Comparison of ENCODE assay signal across 10 cellular contexts in genomic region chr9:98191210-98191609, GRCh38. TPM values are rescaled to one million over a fixed set of nuclear protein-coding genes. Genes with fewer than 3 reads are reported as not detected.
DNase-seq lines count a peak whose midpoint lies in the region; ATAC-seq, FAIRE-seq and TF ChIP-seq lines count a peak whose summit lies in the region.
"Had no signal": no experiment of that assay in that cellular context is flagged by ENCODE, and none has a peak within 500 bp of the region (broad histone marks: within the 10 kb centered on the region; RNA-seq: fewer than 3 reads in every experiment).

No MANE protein-coding gene starts in this region.

- H3K4ac ChIP-seq in mesendoderm (ENCODE audit: low read depth, low read length): peak overlapping the region; percentile 19

- FAIRE-seq in K562 (lab: Jason Lieb, UNC): no peak
- FAIRE-seq: endometrium had no signal

- H3K4me2 ChIP-seq in K562 (ENCODE audit: insufficient read depth, low read length) (peak overlapping the region; percentile 84), mesendoderm (ENCODE audit: low read length) (peak overlapping the region; percentile 86)

- BruUV-seq in K562 (replicated peaks; lab: Mats Ljungman, UMichigan) (no TSS peak), A673 (replicated peaks; lab: Mats Ljungman, UMichigan) (no TSS peak)

- peaks cover 50% of the 10 kb centered on the region for H3K4me1 Mint-ChIP-seq in activated naive CD4-positive, alpha-beta T cell treated with anti-CD3 and anti-CD28 coated beads, Interleukin-2, amount 50 U/mL, for 24 hours

- H3K27ac ChIP-seq in K562 (ENCODE audit: extremely low read depth, low read depth, low read length) (no peak overlapping the region), mesendoderm (ENCODE audit: low read depth, low read length) (peak overlapping the region; percentile 9), vagina (no peak overlapping the region), A673 (ENCODE audit: low read depth, low read length, poor library complexity, severe bottlenecking) (no peak overlapping the region)

- DNase-seq in activated naive CD4-positive, alpha-beta T cell treated with Interleukin-2 at 50 U/mL for 16 hours: no peak
- DNase-seq in K562 (ENCODE audit: extremely low read depth in 1 of 4, low spot score in 3 of 4) (no peak), mesendoderm (peak; percentile 27), vagina (ENCODE audit: extremely low spot score in 2 of 2) (no peak), glomerular visceral epithelial cell (ENCODE audit: extremely low spot score) (no peak), A673 (ENCODE audit: low spot score) (no peak)
- DNase-seq in activated effector memory CD4-positive, alpha-beta T cell treated with anti-CD3 and anti-CD28 coated beads, Interleukin-2, amount 50 U/mL, for 16 hours: no peak
- DNase-seq: NCI-H226 had no signal

- H3K9me3 Mint-ChIP-seq in activated naive CD4-positive, alpha-beta T cell treated with anti-CD3 and anti-CD28 coated beads, Interleukin-2, amount 50 U/mL, for 24 hours: no peaks in the 10 kb centered on the region

- H3K4me3 ChIP-seq in K562: peak overlapping the region; percentile 85
- H3K4me3 ChIP-seq in mesendoderm (ENCODE audit: low read length): no peak overlapping the region
- peak overlapping the region; percentile 59 to 69 for H3K4me3 ChIP-seq in vagina
- H3K4me3 ChIP-seq in A673 (ENCODE audit: low read depth, low read length, poor library complexity, severe bottlenecking): no peak overlapping the region

- no peak overlapping the region for H3K18ac ChIP-seq in mesendoderm (ENCODE audit: low read length)

- no peak for TF ChIP-seq EP300 in K562 (IDR thresholded peaks at IDR 0.05; ENCODE audit: low read length)

- TF ChIP-seq CTCF in K562 (IDR thresholded peaks at IDR 0.05 in 2 of 3, conservative IDR thresholded peaks at IDR 0.05 in 1 of 3; ENCODE audit: insufficient read depth in 2 of 3, low read depth in 1 of 3, low read length in 3 of 3): no peak
- TF ChIP-seq CTCF in vagina (IDR thresholded peaks at IDR 0.05): no peak
- TF ChIP-seq CTCF in A673 (conservative IDR thresholded peaks at IDR 0.05; ENCODE audit: low read depth, low read length): no peak

- H2BK5ac ChIP-seq in mesendoderm (ENCODE audit: low read length): no peak overlapping the region

- ATAC-seq in K562: no peak

- H3K9me3 ChIP-seq in K562 (replicated peaks; ENCODE audit: control insufficient read depth, insufficient read depth, low read depth, low read length): no peaks in the 10 kb centered on the region
- H3K9me3 ChIP-seq in vagina: no peaks in the 10 kb centered on the region
- H3K9me3 ChIP-seq in A673 (ENCODE audit: low read depth, low read length, poor library complexity, severe bottlenecking): no peaks in the 10 kb centered on the region

- no peak overlapping the region for H2AFZ ChIP-seq in K562 (ENCODE audit: low read depth, low read length)

- peak overlapping the region; percentile 17 for H3K27ac Mint-ChIP-seq in activated naive CD4-positive, alpha-beta T cell treated with anti-CD3 and anti-CD28 coated beads, Interleukin-2, amount 50 U/mL, for 24 hours

- H3K27me3 ChIP-seq in K562 (ENCODE audit: control insufficient read depth in 2 of 2, insufficient read depth in 2 of 2, low read length in 2 of 2) (no peaks in the 10 kb centered on the region), mesendoderm (ENCODE audit: insufficient read depth, low read length, poor library complexity) (no peaks in the 10 kb centered on the region), vagina (no peaks in the 10 kb centered on the region), A673 (replicated peaks; ENCODE audit: insufficient read depth, low read depth, low read length, poor library complexity) (no peaks in the 10 kb centered on the region)

- no peak overlapping the region for H2AK5ac ChIP-seq in mesendoderm (ENCODE audit: low read length)

- no peaks in the 10 kb centered on the region for H3K9me1 ChIP-seq in K562 (ENCODE audit: control insufficient read depth, insufficient read depth, low read length)

- H3K4me1 ChIP-seq in K562 (replicated peaks in 1 of 2; ENCODE audit: control insufficient read depth in 2 of 2, insufficient read depth in 2 of 2, low read length in 2 of 2): peaks cover 28 to 31% of the 10 kb centered on the region in 2 experiments; a peak in 4 of 5 replicates
- peaks cover 2% of the 10 kb centered on the region for H3K4me1 ChIP-seq in mesendoderm (ENCODE audit: control insufficient read depth, low read depth, low read length)
- H3K4me1 ChIP-seq in vagina: no peaks in the 10 kb centered on the region
- peaks cover 3% of the 10 kb centered on the region for H3K4me1 ChIP-seq in A673 (ENCODE audit: insufficient read depth, low read length, poor library complexity, severe bottlenecking)

- H3K36me3 ChIP-seq in K562 (ENCODE audit: control insufficient read depth, insufficient read depth, low read length) (peaks cover 4% of the 10 kb centered on the region; the same call in 1 of the 3 replicates), mesendoderm (ENCODE audit: control insufficient read depth, insufficient read depth, low read length) (no peaks in the 10 kb centered on the region), vagina (no peaks in the 10 kb centered on the region), A673 (ENCODE audit: insufficient read depth, low read length, poor library complexity, severe bottlenecking) (no peaks in the 10 kb centered on the region)

- H3K56ac ChIP-seq in mesendoderm (ENCODE audit: low read length): peak overlapping the region; percentile 88

- H3K79me1 ChIP-seq in mesendoderm (ENCODE audit: low read length): peaks cover 8% of the 10 kb centered on the region

- no peak overlapping the region for H4K8ac ChIP-seq in mesendoderm (ENCODE audit: low read depth, low read length)

- in situ Hi-C loops in K562 (cut with MboI): no loop called here

- no peak overlapping the region for H2BK120ac ChIP-seq in mesendoderm (ENCODE audit: low read depth, low read length)

- H3K79me2 ChIP-seq in K562 (ENCODE audit: control insufficient read depth, insufficient read depth, low read length): peaks cover 54% of the 10 kb centered on the region
- peaks cover 27% of the 10 kb centered on the region for H3K79me2 ChIP-seq in mesendoderm (ENCODE audit: control insufficient read depth, insufficient read depth, low read length)

- 33% methylated on average over 4 of the region's 5 CpGs for WGBS in K562 (ENCODE audit: insufficient coverage, low coverage, missing lambda C conversion rate)
- no CpG with 5 or more reads among the region's 5 CpGs for WGBS in mesendoderm (ENCODE audit: extremely low coverage, insufficient coverage, low lambda C conversion rate)

- no peak overlapping the region for H4K5ac ChIP-seq in mesendoderm (ENCODE audit: low read length)

- POLR2A ChIA-PET in K562 (lab: Yijun Ruan, JAX) (interaction anchor here (0.6 to 1.3 kb wide), 4 partner anchors 9 to 121 kb away, joined by 3 to 6 read pairs (median 4); no protein-coding TSS in a partner anchor), A673 (lab: Charles Lee; ENCODE audit: low non-redundant PET) (no interaction called here)

- no peak overlapping the region for H2BK15ac ChIP-seq in mesendoderm (replicated peaks; ENCODE audit: low read depth)

- H4K20me1 ChIP-seq in K562 (replicated peaks; ENCODE audit: control insufficient read depth, insufficient read depth, low read length): no peaks in the 10 kb centered on the region

- H3K4me3 Mint-ChIP-seq in activated naive CD4-positive, alpha-beta T cell treated with anti-CD3 and anti-CD28 coated beads, Interleukin-2, amount 50 U/mL, for 24 hours: peak overlapping the region; percentile 76

- no peak for TF ChIP-seq POLR2A in K562 (conservative IDR thresholded peaks at IDR 0.05)
- TF ChIP-seq POLR2A in vagina (IDR thresholded peaks at IDR 0.05): no peak

- intact Hi-C loops in K562 (cut with micrococcal nuclease) (no loop called here), vagina (cut with DNase I) (no loop called here), A673 (cut with micrococcal nuclease; ENCODE audit: unreplicated experiment) (no loop called here)

- no peaks in the 10 kb centered on the region for H3K27me3 Mint-ChIP-seq in activated naive CD4-positive, alpha-beta T cell treated with anti-CD3 and anti-CD28 coated beads, Interleukin-2, amount 50 U/mL, for 24 hours

- TF ChIP-seq RAD21 in K562 (CRISPR knock-in tag; conservative IDR thresholded peaks at IDR 0.05 in 1 of 2, IDR thresholded peaks at IDR 0.05 in 1 of 2): no peak

- H3K9ac ChIP-seq in K562 (ENCODE audit: insufficient read depth in 1 of 2, low read depth in 2 of 2, low read length in 2 of 2) (peak overlapping the region; percentile 59 to 93; a peak in 2 of 4 replicates), mesendoderm (ENCODE audit: low read length) (peak overlapping the region; percentile 79)

- CTCF ChIA-PET in K562 (lab: Yijun Ruan, JAX; ENCODE audit: low intra/inter-chr PET ratio) (no interaction called here), A673 (lab: Charles Lee) (no interaction called here)

- H3K23ac ChIP-seq in mesendoderm (ENCODE audit: low read length): no peak overlapping the region

- H3K36me3 Mint-ChIP-seq in activated naive CD4-positive, alpha-beta T cell treated with anti-CD3 and anti-CD28 coated beads, Interleukin-2, amount 50 U/mL, for 24 hours: no peaks in the 10 kb centered on the region

TF ChIP-seq in K562, 482 proteins besides CTCF, POLR2A, EP300 and RAD21 (continues in another document):
- TF ChIP-seq NBN (IDR thresholded peaks at IDR 0.05; ENCODE audit: low read depth) (no peak), ZC3H11A (IDR thresholded peaks at IDR 0.05; ENCODE audit: low read depth, low read length) (no peak)

RNA-seq across cellular contexts. Expression of gene CORO2A, which starts 1.2 kb away (rescaled TPM):
- 10.6 and 16.2 TPM in 2 replicates for total RNA-seq in K562 (2011; cell fraction: chromatin; rRNA removed; ENCODE audit: low replicate concordance)
- total RNA-seq in K562 (2011; cell fraction: nucleolus; rRNA removed): 11.2 and 12.9 TPM in 2 replicates
- 11.4 and 11.6 TPM in 2 replicates for total RNA-seq in K562 (2011; cell fraction: nucleoplasm; rRNA removed)
- total RNA-seq in K562 (2014; rRNA removed): 13.4 and 20.8 TPM in 2 replicates
- total RNA-seq in K562 (2014; rRNA removed; fragmentation: Illumina TruSeq; extraction: Trizol): 17.5 and 20.0 TPM in 2 replicates
- total RNA-seq in K562 (2015; rRNA removed; fragmentation: Illumina TruSeq; extraction: Trizol): 16.3 and 16.5 TPM in 2 replicates
- total RNA-seq in K562 (2021): 21.1 and 21.3 TPM in 2 replicates
- 13.2 and 18.7 TPM in 2 replicates for polyA plus RNA-seq in K562 (2011; rRNA removed)
- 15.4 and 25.7 TPM in 2 replicates for polyA plus RNA-seq in K562 (2011; cell fraction: cytosol; rRNA removed)
- polyA plus RNA-seq in K562 (2011; cell fraction: nucleus; rRNA removed): 8.4 and 15.2 TPM in 2 replicates
- 14.3 and 16.8 TPM in 2 replicates for polyA plus RNA-seq in K562 (2012)
- polyA plus RNA-seq in K562 (2014; fragmentation: Illumina TruSeq; extraction: Trizol): 23.5 and 26.6 TPM in 2 replicates
- polyA plus RNA-seq in K562 (2014; fragmentation: Nextera tagmentation; extraction: Ambion mirVana): 10 to 100 TPM in 1 of 2 experiments, 1 to 10 TPM in 1; 9.5 to 12.2 TPM
- polyA plus RNA-seq in K562 (2014; rRNA removed): 18.0 and 20.3 TPM in 2 replicates
- 13.1 and 21.5 TPM in 2 replicates for polyA minus RNA-seq in K562 (2011; rRNA and poly(A)+ RNA removed)
- 8.4 and 12.5 TPM in 2 replicates for polyA minus RNA-seq in K562 (2011; cell fraction: cytosol; rRNA and poly(A)+ RNA removed)
- 4.7 and 5.2 TPM in 2 replicates for polyA minus RNA-seq in K562 (2011; cell fraction: nucleus; rRNA and poly(A)+ RNA removed)
- polyA plus RNA-seq in mesendoderm (2013, experiment 1 of 2): 44.1 TPM
- 45.6 TPM for polyA plus RNA-seq in mesendoderm (2013, experiment 2 of 2)
- total RNA-seq in vagina: 17.4 TPM
- 0.52 and 0.68 TPM in 2 replicates for total RNA-seq in A673 (2021)

Comparison
In these comparisons a context has a peak if more than half of its experiments do, and no peak if none do; other contexts are left out.
1. H3K4me3 ChIP-seq: peak in K562 (single experiment) and vagina (2 of 2); none in mesendoderm (single experiment) and A673 (single experiment).